Comparison of ENCODE assay signal across 9 cellular contexts in the genomic region with DNA sequence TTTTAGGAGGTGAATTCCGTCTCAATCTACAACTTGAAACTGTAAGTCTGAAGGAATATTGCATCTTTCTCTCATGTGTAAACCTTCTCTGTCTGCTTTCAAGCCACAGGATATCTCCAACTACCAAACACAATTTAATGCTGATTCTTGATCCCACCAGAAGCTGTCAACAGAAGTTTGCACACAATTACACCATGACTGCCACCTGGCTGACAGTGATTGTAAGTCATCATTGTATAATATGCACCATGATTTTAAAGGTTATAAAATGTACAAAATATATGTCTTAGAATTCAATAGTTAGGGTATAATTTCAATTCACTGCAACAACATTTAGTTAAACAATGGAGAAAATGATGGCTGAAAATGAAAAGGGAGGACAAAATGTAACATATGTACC. TPM values are rescaled to one million over a fixed set of nuclear protein-coding genes. Genes with fewer than 3 reads are reported as not detected.
A peak's percentile ranks its signal among the peaks of the same experiment; 100 is the strongest.
DNase-seq lines count a peak whose midpoint lies in the region; ATAC-seq and TF ChIP-seq lines count a peak whose summit lies in the region.
"Had no signal": no experiment of that assay in that cellular context is flagged by ENCODE, and none has a peak within 500 bp of the region (broad histone marks: within the 10 kb centered on the region; RNA-seq: fewer than 3 reads in every experiment).

No MANE protein-coding gene starts in this region.

- H3K4me2 ChIP-seq in MM.1S (ENCODE audit: low read depth, low read length) (no peak overlapping the region), parathyroid adenoma (ENCODE audit: low read length) (no peak overlapping the region)

- CTCF ChIA-PET in activated CD4-positive, alpha-beta T cell treated with anti-CD3 and anti-CD28 coated beads, Interleukin-2, amount 10 ng/mL, durations not matched to agents 7 days and 5 days (lab: Charles Lee), result interaction anchor here (1.1 to 1.2 kb wide), 3 partner anchors 18 to 271 kb away, joined by 3 read pairs; partner anchors contain the start of genes CAMKMT and PREPL

- DNase-seq in activated CD4-positive, alpha-beta T cell treated with anti-CD3 and anti-CD28 coated beads, Interleukin-2, amount 10 ng/mL, durations not matched to agents 7 days and 5 days, result peak; percentile 41
- DNase-seq in activated CD4-positive, alpha-beta T cell treated with anti-CD3 and anti-CD28 coated beads, Interleukin-2, amount 10 ng/mL, durations not matched to agents 24 days and 14 days, result no peak
- peak; percentile 48 for DNase-seq in MM.1S
- peak; percentile 40 for DNase-seq in cerebellar cortex (ENCODE audit: low spot score)
- DNase-seq in midbrain (lab: John Stamatoyannopoulos, UW), result no peak
- no peak for DNase-seq in ureter (ENCODE audit: low spot score)
- DNase-seq: MV-4-11 had no signal

- H3K9me3 ChIP-seq in MM.1S (replicated peaks; ENCODE audit: insufficient read depth, low read length), result no peaks in the 10 kb centered on the region
- H3K9me3 ChIP-seq in parathyroid adenoma (ENCODE audit: control insufficient read depth, low read length), result no peaks in the 10 kb centered on the region

- H3K9me3 Mint-ChIP-seq in activated CD4-positive, alpha-beta T cell treated with anti-CD3 and anti-CD28 coated beads, Interleukin-2, amount 10 ng/mL, durations not matched to agents 7 days and 5 days, result no peaks in the 10 kb centered on the region
- no peaks in the 10 kb centered on the region for H3K9me3 Mint-ChIP-seq in activated CD4-positive, alpha-beta T cell treated with anti-CD3 and anti-CD28 coated beads, Interleukin-2, amount 10 ng/mL, durations not matched to agents 24 days and 14 days

- H4K20me1 ChIP-seq in MM.1S (ENCODE audit: insufficient read depth, low read length), result no peaks in the 10 kb centered on the region

- H3K4me3 Mint-ChIP-seq in activated CD4-positive, alpha-beta T cell treated with anti-CD3 and anti-CD28 coated beads, Interleukin-2, amount 10 ng/mL, durations not matched to agents 7 days and 5 days, result no peak overlapping the region
- no peak overlapping the region for H3K4me3 Mint-ChIP-seq in activated CD4-positive, alpha-beta T cell treated with anti-CD3 and anti-CD28 coated beads, Interleukin-2, amount 10 ng/mL, durations not matched to agents 24 days and 14 days

- intact Hi-C loops in activated CD4-positive, alpha-beta T cell treated with anti-CD3 and anti-CD28 coated beads, Interleukin-2, amount 10 ng/mL, durations not matched to agents 24 days and 14 days (cut with micrococcal nuclease), result loop anchor here (2.0 to 5.0 kb wide), 2 partner anchors 101 to 256 kb away; no protein-coding TSS in a partner anchor

- no peak overlapping the region for H3K27ac Mint-ChIP-seq in activated CD4-positive, alpha-beta T cell treated with anti-CD3 and anti-CD28 coated beads, Interleukin-2, amount 10 ng/mL, durations not matched to agents 7 days and 5 days
- H3K27ac Mint-ChIP-seq in activated CD4-positive, alpha-beta T cell treated with anti-CD3 and anti-CD28 coated beads, Interleukin-2, amount 10 ng/mL, durations not matched to agents 24 days and 14 days, result no peak overlapping the region

- H3K36me3 ChIP-seq in MM.1S (replicated peaks; ENCODE audit: insufficient read depth, low read length), result no peaks in the 10 kb centered on the region
- no peaks in the 10 kb centered on the region for H3K36me3 ChIP-seq in parathyroid adenoma (ENCODE audit: control insufficient read depth, insufficient read depth, low read length)

- no peaks in the 10 kb centered on the region for H3K4me1 Mint-ChIP-seq in activated CD4-positive, alpha-beta T cell treated with anti-CD3 and anti-CD28 coated beads, Interleukin-2, amount 10 ng/mL, durations not matched to agents 7 days and 5 days
- H3K4me1 Mint-ChIP-seq in activated CD4-positive, alpha-beta T cell treated with anti-CD3 and anti-CD28 coated beads, Interleukin-2, amount 10 ng/mL, durations not matched to agents 24 days and 14 days, result no peaks in the 10 kb centered on the region

- H3K27ac ChIP-seq in MM.1S (ENCODE audit: low read length) (no peak overlapping the region), parathyroid adenoma (no peak overlapping the region)

- no peaks in the 10 kb centered on the region for H3K79me2 ChIP-seq in MM.1S (ENCODE audit: low read length)
- no peaks in the 10 kb centered on the region for H3K79me2 ChIP-seq in parathyroid adenoma

- TF ChIP-seq CTCF in MM.1S (IDR thresholded peaks at IDR 0.05; ENCODE audit: low read length) (peak; percentile 58), parathyroid adenoma (IDR thresholded peaks at IDR 0.05) (peak; percentile 40)

- no peaks in the 10 kb centered on the region for H3K27me3 Mint-ChIP-seq in activated CD4-positive, alpha-beta T cell treated with anti-CD3 and anti-CD28 coated beads, Interleukin-2, amount 10 ng/mL, durations not matched to agents 7 days and 5 days
- H3K27me3 Mint-ChIP-seq in activated CD4-positive, alpha-beta T cell treated with anti-CD3 and anti-CD28 coated beads, Interleukin-2, amount 10 ng/mL, durations not matched to agents 24 days and 14 days, result no peaks in the 10 kb centered on the region

- H3K27me3 ChIP-seq in MM.1S (replicated peaks; ENCODE audit: insufficient read depth, low read length) (no peaks in the 10 kb centered on the region), parathyroid adenoma (ENCODE audit: control insufficient read depth, insufficient read depth, low read length) (no peaks in the 10 kb centered on the region)

- POLR2A ChIA-PET in activated CD4-positive, alpha-beta T cell treated with anti-CD3 and anti-CD28 coated beads, Interleukin-2, amount 10 ng/mL, durations not matched to agents 7 days and 5 days (lab: Charles Lee), result no interaction called here

- H2AFZ ChIP-seq in MM.1S (ENCODE audit: low read length) (no peak overlapping the region), parathyroid adenoma (no peak overlapping the region)

- peaks cover 11% of the 10 kb centered on the region for H3K36me3 Mint-ChIP-seq in activated CD4-positive, alpha-beta T cell treated with anti-CD3 and anti-CD28 coated beads, Interleukin-2, amount 10 ng/mL, durations not matched to agents 7 days and 5 days (ENCODE audit: low read depth)
- H3K36me3 Mint-ChIP-seq in activated CD4-positive, alpha-beta T cell treated with anti-CD3 and anti-CD28 coated beads, Interleukin-2, amount 10 ng/mL, durations not matched to agents 24 days and 14 days (ENCODE audit: low read depth), result peaks cover 25% of the 10 kb centered on the region

- H3K9me2 ChIP-seq in MM.1S (replicated peaks; ENCODE audit: insufficient read depth, low read length), result no peaks in the 10 kb centered on the region

- no peaks in the 10 kb centered on the region for H3K4me1 ChIP-seq in MM.1S (ENCODE audit: low read length)
- H3K4me1 ChIP-seq in parathyroid adenoma, result no peaks in the 10 kb centered on the region

- ATAC-seq in HG02623 (IDR thresholded peaks at IDR 0.05; ENCODE audit: unreplicated experiment), result no peak

- no peak overlapping the region for H3K9ac ChIP-seq in MM.1S (ENCODE audit: low read length)
- H3K9ac ChIP-seq in parathyroid adenoma, result no peak overlapping the region

- H3K4me3 ChIP-seq in MM.1S (ENCODE audit: low read length), result no peak overlapping the region
- H3K4me3 ChIP-seq in parathyroid adenoma (ENCODE audit: low read depth, low read length), result no peak overlapping the region

- no peaks in the 10 kb centered on the region for H3F3A ChIP-seq in MM.1S (ENCODE audit: insufficient read depth, low read length)

RNA-seq across cellular contexts. Expression of gene PREPL, which starts 18.4 kb away (rescaled TPM):
- 10 to 100 TPM; 21.3 to 23.7 TPM for total RNA-seq in activated CD4-positive, alpha-beta T cell treated with anti-CD3 and anti-CD28 coated beads, Interleukin-2, amount 10 ng/mL, durations not matched to agents 7 days and 5 days
- total RNA-seq in activated CD4-positive, alpha-beta T cell treated with anti-CD3 and anti-CD28 coated beads, Interleukin-2, amount 10 ng/mL, durations not matched to agents 24 days and 14 days, result 32.7 and 33.3 TPM in 2 replicates
- 72.2 TPM for total RNA-seq in ureter

RNA-seq across cellular contexts. Expression of gene CAMKMT, which starts 18.9 kb away (rescaled TPM):
- total RNA-seq in activated CD4-positive, alpha-beta T cell treated with anti-CD3 and anti-CD28 coated beads, Interleukin-2, amount 10 ng/mL, durations not matched to agents 7 days and 5 days, result 10 to 100 TPM; 12.1 to 13.7 TPM
- 13.1 and 16.2 TPM in 2 replicates for total RNA-seq in activated CD4-positive, alpha-beta T cell treated with anti-CD3 and anti-CD28 coated beads, Interleukin-2, amount 10 ng/mL, durations not matched to agents 24 days and 14 days
- total RNA-seq in ureter, result 23.6 TPM

Comparison
In these comparisons a context has a peak if more than half of its experiments do, and no peak if none do; other contexts are left out.
1. DNase-seq: peak in activated CD4-positive, alpha-beta T cell treated with anti-CD3 and anti-CD28 coated beads, Interleukin-2, amount 10 ng/mL, durations not matched to agents 7 days and 5 days (single experiment), MM.1S (single experiment) and cerebellar cortex (single experiment); none in activated CD4-positive, alpha-beta T cell treated with anti-CD3 and anti-CD28 coated beads, Interleukin-2, amount 10 ng/mL, durations not matched to agents 24 days and 14 days (single experiment), midbrain (single experiment) and ureter (single experiment).